ENCODE assay signal across 9 cellular contexts in genomic region chr5:23139338-23140171, GRCh38.
A peak's percentile ranks its signal among the peaks of the same experiment; 100 is the strongest.
DNase-seq lines count a peak whose midpoint lies in the region; ATAC-seq, FAIRE-seq and TF ChIP-seq lines count a peak whose summit lies in the region.
"Had no signal": no experiment of that assay in that cellular context is flagged by ENCODE, and none has a peak within 500 bp of the region (broad histone marks: within the 10 kb centered on the region; RNA-seq: fewer than 3 reads in every experiment).

No MANE protein-coding gene starts in this region.

- no peaks in the 10 kb centered on the region for H3K27me3 ChIP-seq in iPS DF 6.9 (ENCODE audit: control insufficient read depth, insufficient read depth, low read length)

- FAIRE-seq in RCC 7860 (lab: Jason Lieb, UNC): peak; percentile 48
- FAIRE-seq: endometrium had no signal

- no peak overlapping the region for H3K27ac ChIP-seq in iPS DF 6.9 (ENCODE audit: low read length)

- DNase-seq in GM12865 (ENCODE audit: low read depth): peak; percentile 2
- DNase-seq in RCC 7860 (ENCODE audit: low spot score): peak; percentile 35
- DNase-seq in iPS DF 6.9 (ENCODE audit: low read depth, low spot score): peak; percentile 7
- DNase-seq in cerebellar nuclear complex (lab: John Stamatoyannopoulos, UW): no peak
- no peak for DNase-seq in anterior cingulate cortex (lab: John Stamatoyannopoulos, UW)

- WGBS in iPS DF 6.9 (ENCODE audit: insufficient coverage, insufficient read length): no CpG with 5 or more reads among the region's 4 CpGs

- no peaks in the 10 kb centered on the region for H3K4me1 ChIP-seq in iPS DF 6.9 (ENCODE audit: control insufficient read depth, insufficient read depth, low read length)

- TF ChIP-seq CTCF in GM12865 (IDR thresholded peaks at IDR 0.05; ENCODE audit: insufficient read depth, low read depth, low read length, missing control alignments): no peak

- H3K4me3 ChIP-seq in GM12865 (ENCODE audit: low read depth, low read length): no peak overlapping the region
- H3K4me3 ChIP-seq in iPS DF 6.9 (ENCODE audit: low read length): no peak overlapping the region

- ATAC-seq in HG03439 (IDR thresholded peaks at IDR 0.05; ENCODE audit: unreplicated experiment) (peak; percentile 79), GM18870 (IDR thresholded peaks at IDR 0.05; ENCODE audit: unreplicated experiment) (no peak), GM18907 (IDR thresholded peaks at IDR 0.05; ENCODE audit: unreplicated experiment) (no peak)

- H3K36me3 ChIP-seq in iPS DF 6.9 (ENCODE audit: control insufficient read depth, insufficient read depth, low read length): no peaks in the 10 kb centered on the region

- H3K9me3 ChIP-seq in iPS DF 6.9 (ENCODE audit: control insufficient read depth, insufficient read depth, low read length): no peaks in the 10 kb centered on the region

Comparison
In these comparisons a context has a peak if more than half of its experiments do, and no peak if none do; other contexts are left out.
1. DNase-seq: peak in GM12865 (single experiment), RCC 7860 (single experiment) and iPS DF 6.9 (single experiment); none in cerebellar nuclear complex (0 of 2) and anterior cingulate cortex (0 of 58).